ENCODE assay signal across 1 cellular context in genomic region chr1:16621300-16621658, GRCh38.
A peak's percentile ranks its signal among the peaks of the same experiment; 100 is the strongest.
TF ChIP-seq lines count a peak whose summit lies in the region.

No MANE protein-coding gene starts in this region.

TF ChIP-seq in HepG2, 621 proteins besides CTCF, POLR2A, EP300 and RAD21:
- TF ChIP-seq ZNF598 (CRISPR knock-in tag; IDR thresholded peaks at IDR 0.05; ENCODE audit: borderline replicate concordance) = 0 out of 2 replicates have a peak, but pooled peaks have one; percentile 8
- no peak for TF ChIP-seq ARNTL (CRISPR knock-in tag; IDR thresholded peaks at IDR 0.05)
- TF ChIP-seq SCMH1 (CRISPR knock-in tag; IDR thresholded peaks at IDR 0.05; ENCODE audit: borderline replicate concordance) = no peak
- no peak for TF ChIP-seq ZNF772 (CRISPR knock-in tag; IDR thresholded peaks at IDR 0.05)
- TF ChIP-seq TGIF2 (CRISPR knock-in tag; IDR thresholded peaks at IDR 0.05) = peak; percentile 19; the same call in 1 of the 2 replicates
- TF ChIP-seq MTA3 (CRISPR knock-in tag; IDR thresholded peaks at IDR 0.05) = no peak
- TF ChIP-seq ZBTB21 (CRISPR knock-in tag; IDR thresholded peaks at IDR 0.05) = no peak
- no peak for TF ChIP-seq ZNF225 (CRISPR knock-in tag; IDR thresholded peaks at IDR 0.05)
- TF ChIP-seq, protein P1, sequence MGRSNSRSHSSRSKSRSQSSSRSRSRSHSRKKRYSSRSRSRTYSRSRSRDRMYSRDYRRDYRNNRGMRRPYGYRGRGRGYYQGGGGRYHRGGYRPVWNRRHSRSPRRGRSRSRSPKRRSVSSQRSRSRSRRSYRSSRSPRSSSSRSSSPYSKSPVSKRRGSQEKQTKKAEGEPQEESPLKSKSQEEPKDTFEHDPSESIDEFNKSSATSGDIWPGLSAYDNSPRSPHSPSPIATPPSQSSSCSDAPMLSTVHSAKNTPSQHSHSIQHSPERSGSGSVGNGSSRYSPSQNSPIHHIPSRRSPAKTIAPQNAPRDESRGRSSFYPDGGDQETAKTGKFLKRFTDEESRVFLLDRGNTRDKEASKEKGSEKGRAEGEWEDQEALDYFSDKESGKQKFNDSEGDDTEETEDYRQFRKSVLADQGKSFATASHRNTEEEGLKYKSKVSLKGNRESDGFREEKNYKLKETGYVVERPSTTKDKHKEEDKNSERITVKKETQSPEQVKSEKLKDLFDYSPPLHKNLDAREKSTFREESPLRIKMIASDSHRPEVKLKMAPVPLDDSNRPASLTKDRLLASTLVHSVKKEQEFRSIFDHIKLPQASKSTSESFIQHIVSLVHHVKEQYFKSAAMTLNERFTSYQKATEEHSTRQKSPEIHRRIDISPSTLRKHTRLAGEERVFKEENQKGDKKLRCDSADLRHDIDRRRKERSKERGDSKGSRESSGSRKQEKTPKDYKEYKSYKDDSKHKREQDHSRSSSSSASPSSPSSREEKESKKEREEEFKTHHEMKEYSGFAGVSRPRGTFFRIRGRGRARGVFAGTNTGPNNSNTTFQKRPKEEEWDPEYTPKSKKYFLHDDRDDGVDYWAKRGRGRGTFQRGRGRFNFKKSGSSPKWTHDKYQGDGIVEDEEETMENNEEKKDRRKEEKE (IDR thresholded peaks at IDR 0.05) = no peak
- no peak for TF ChIP-seq ZSCAN12 (CRISPR knock-in tag; IDR thresholded peaks at IDR 0.05)
- TF ChIP-seq MYC (CRISPR knock-in tag; IDR thresholded peaks at IDR 0.05; ENCODE audit: borderline replicate concordance) = no peak
- TF ChIP-seq BCL3 (CRISPR knock-in tag; IDR thresholded peaks at IDR 0.05) = no peak
- TF ChIP-seq ZNF224 (CRISPR knock-in tag; IDR thresholded peaks at IDR 0.05) = no peak
- TF ChIP-seq ZNF501 (CRISPR knock-in tag; IDR thresholded peaks at IDR 0.05) = 0 out of 2 replicates have a peak, but pooled peaks have one; percentile 10
- 0 out of 2 replicates have a peak, but pooled peaks have one; percentile 3 for TF ChIP-seq KDM2A (CRISPR knock-in tag; IDR thresholded peaks at IDR 0.05; ENCODE audit: borderline replicate concordance, low read depth)
- TF ChIP-seq FOXA1 (IDR thresholded peaks at IDR 0.05) = no peak
- no peak for TF ChIP-seq FOXA1 (CRISPR knock-in tag; IDR thresholded peaks at IDR 0.05)
- TF ChIP-seq PHF21A (CRISPR knock-in tag; IDR thresholded peaks at IDR 0.05) = no peak
- TF ChIP-seq BRCA1 (CRISPR knock-in tag; IDR thresholded peaks at IDR 0.05) = peak; percentile 2; the same call in 1 of the 2 replicates
- TF ChIP-seq, protein P2, sequence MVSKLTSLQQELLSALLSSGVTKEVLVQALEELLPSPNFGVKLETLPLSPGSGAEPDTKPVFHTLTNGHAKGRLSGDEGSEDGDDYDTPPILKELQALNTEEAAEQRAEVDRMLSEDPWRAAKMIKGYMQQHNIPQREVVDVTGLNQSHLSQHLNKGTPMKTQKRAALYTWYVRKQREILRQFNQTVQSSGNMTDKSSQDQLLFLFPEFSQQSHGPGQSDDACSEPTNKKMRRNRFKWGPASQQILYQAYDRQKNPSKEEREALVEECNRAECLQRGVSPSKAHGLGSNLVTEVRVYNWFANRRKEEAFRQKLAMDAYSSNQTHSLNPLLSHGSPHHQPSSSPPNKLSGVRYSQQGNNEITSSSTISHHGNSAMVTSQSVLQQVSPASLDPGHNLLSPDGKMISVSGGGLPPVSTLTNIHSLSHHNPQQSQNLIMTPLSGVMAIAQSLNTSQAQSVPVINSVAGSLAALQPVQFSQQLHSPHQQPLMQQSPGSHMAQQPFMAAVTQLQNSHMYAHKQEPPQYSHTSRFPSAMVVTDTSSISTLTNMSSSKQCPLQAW (CRISPR knock-in tag; IDR thresholded peaks at IDR 0.05) = no peak; the same call in 1 of the 2 replicates
- TF ChIP-seq ZNF121 (CRISPR knock-in tag; IDR thresholded peaks at IDR 0.05) = no peak
- no peak for TF ChIP-seq CC2D1A (CRISPR knock-in tag; IDR thresholded peaks at IDR 0.05)
- TF ChIP-seq STAT5B (CRISPR knock-in tag; IDR thresholded peaks at IDR 0.05) = no peak
- no peak for TF ChIP-seq SUZ12 (IDR thresholded peaks at IDR 0.05; ENCODE audit: low read depth, low read length)
- TF ChIP-seq SNAPC2 (CRISPR knock-in tag; IDR thresholded peaks at IDR 0.05) = no peak
- no peak for TF ChIP-seq ZNF20 (CRISPR knock-in tag; IDR thresholded peaks at IDR 0.05)
- TF ChIP-seq NFYB (CRISPR knock-in tag; IDR thresholded peaks at IDR 0.05) = no peak
- TF ChIP-seq ZNF652 (CRISPR knock-in tag; IDR thresholded peaks at IDR 0.05; ENCODE audit: borderline replicate concordance, low read depth) = no peak
- no peak for TF ChIP-seq ARNT (IDR thresholded peaks at IDR 0.05)
- TF ChIP-seq CBX2 (IDR thresholded peaks at IDR 0.05; ENCODE audit: low read depth, low read length) = no peak
- no peak for TF ChIP-seq CBX2 (CRISPR knock-in tag; IDR thresholded peaks at IDR 0.05; ENCODE audit: low read depth)
- peak; percentile 57 for TF ChIP-seq RBM22 (optimal IDR thresholded peaks at IDR 0.05; ENCODE audit: low read length)
- 0 out of 2 replicates have a peak, but pooled peaks have one; percentile 15 for TF ChIP-seq ZFP90 (CRISPR knock-in tag; IDR thresholded peaks at IDR 0.05; ENCODE audit: borderline replicate concordance)
- TF ChIP-seq ZNF570 (CRISPR knock-in tag; IDR thresholded peaks at IDR 0.05; ENCODE audit: borderline replicate concordance) = no peak
- 0 out of 2 replicates have a peak, but pooled peaks have one; percentile 11 for TF ChIP-seq IKZF5 (CRISPR knock-in tag; IDR thresholded peaks at IDR 0.05)
- TF ChIP-seq ZNF230 (CRISPR knock-in tag; IDR thresholded peaks at IDR 0.05) = no peak
- no peak for TF ChIP-seq ZHX1 (CRISPR knock-in tag; IDR thresholded peaks at IDR 0.05; ENCODE audit: low read depth)
- no peak for TF ChIP-seq MAZ (IDR thresholded peaks at IDR 0.05; ENCODE audit: borderline replicate concordance, low read depth, low read length)
- TF ChIP-seq MAZ (CRISPR knock-in tag; IDR thresholded peaks at IDR 0.05; ENCODE audit: low read depth) = no peak
- TF ChIP-seq ZNF329 (CRISPR knock-in tag; IDR thresholded peaks at IDR 0.05; ENCODE audit: low read depth) = no peak
- no peak for TF ChIP-seq RXRB (CRISPR knock-in tag; IDR thresholded peaks at IDR 0.05; ENCODE audit: borderline replicate concordance)
- TF ChIP-seq, protein P3, sequence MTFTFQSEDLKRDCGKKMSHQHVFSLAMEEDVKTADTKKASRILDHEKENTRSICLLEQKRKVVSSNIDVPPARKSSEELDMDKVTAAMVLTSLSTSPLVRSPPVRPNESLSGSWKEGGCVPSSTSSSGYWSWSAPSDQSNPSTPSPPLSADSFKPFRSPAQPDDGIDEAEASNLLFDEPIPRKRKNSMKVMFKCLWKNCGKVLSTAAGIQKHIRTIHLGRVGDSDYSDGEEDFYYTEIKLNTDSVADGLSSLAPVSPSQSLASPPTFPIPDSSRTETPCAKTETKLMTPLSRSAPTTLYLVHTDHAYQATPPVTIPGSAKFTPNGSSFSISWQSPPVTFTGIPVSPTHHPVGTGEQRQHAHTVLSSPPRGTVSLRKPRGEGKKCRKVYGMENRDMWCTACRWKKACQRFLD (CRISPR knock-in tag; IDR thresholded peaks at IDR 0.05; ENCODE audit: borderline replicate concordance) = no peak
- no peak for TF ChIP-seq STAG1 (CRISPR knock-in tag; IDR thresholded peaks at IDR 0.05)
- no peak for TF ChIP-seq ZNF138 (CRISPR knock-in tag; IDR thresholded peaks at IDR 0.05; ENCODE audit: low read depth)
- TF ChIP-seq ATF1 (CRISPR knock-in tag; IDR thresholded peaks at IDR 0.05) = no peak
- no peak for TF ChIP-seq CREB1 (IDR thresholded peaks at IDR 0.05)
- no peak for TF ChIP-seq CREB1 (CRISPR knock-in tag; IDR thresholded peaks at IDR 0.05)
- no peak; the same call in 1 of the 2 replicates for TF ChIP-seq ZNF33B (CRISPR knock-in tag; IDR thresholded peaks at IDR 0.05)
